In the genomic region with DNA sequence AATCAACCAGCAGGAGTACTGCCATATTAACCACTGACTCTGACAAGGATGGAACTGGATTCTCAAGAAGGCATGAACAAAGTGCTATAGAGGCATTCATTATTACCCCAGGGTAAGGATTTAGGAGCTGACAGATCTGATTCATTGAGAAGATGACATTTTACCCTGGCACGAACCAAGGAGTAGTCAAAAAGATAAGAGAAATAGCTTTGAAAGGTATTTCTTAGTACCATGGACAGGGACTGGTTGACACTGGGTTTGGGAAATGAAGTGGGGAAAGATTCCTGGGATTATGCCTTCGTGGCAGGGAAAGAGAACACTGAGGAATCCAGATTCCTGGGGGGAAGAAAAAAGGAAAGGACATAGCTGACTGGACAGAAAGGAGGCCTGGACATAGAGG, we compare ENCODE assay signal across 25 cellular contexts. TPM values are rescaled to one million over a fixed set of nuclear protein-coding genes. Genes with fewer than 3 reads are reported as not detected.
"Had no signal": no experiment of that assay in that cellular context is flagged by ENCODE, and none has a peak within 500 bp of the region (broad histone marks: within the 10 kb centered on the region; RNA-seq: fewer than 3 reads in every experiment).

No MANE protein-coding gene starts in this region.

- H3K4me3 Mint-ChIP-seq: activated B cell treated with CpG ODN at 0.5 μM for 24 hours; activated CD8-positive, alpha-beta T cell treated with anti-CD3 and anti-CD28 coated beads, Interleukin-2, amount 10 ng/mL, durations not matched to agents 7 days and 5 days; activated naive CD4-positive, alpha-beta T cell treated with anti-CD3 and anti-CD28 coated beads, Interleukin-2, amount 50 U/mL, for 24 hours; brain; naive thymus-derived CD8-positive, alpha-beta T cell had no signal

- H3K9me3 ChIP-seq: colonic mucosa, lower lobe of right lung, neutrophil, tibial nerve, uterus had no signal

- H3K36me3 Mint-ChIP-seq: activated naive CD4-positive, alpha-beta T cell treated with anti-CD3 and anti-CD28 coated beads, Interleukin-2, amount 50 U/mL, for 24 hours; brain; naive thymus-derived CD8-positive, alpha-beta T cell had no signal

- H3K27ac Mint-ChIP-seq: activated B cell treated with CpG ODN at 0.5 μM for 24 hours; activated CD8-positive, alpha-beta T cell treated with anti-CD3 and anti-CD28 coated beads, Interleukin-2, amount 10 ng/mL, durations not matched to agents 7 days and 5 days; activated naive CD4-positive, alpha-beta T cell treated with anti-CD3 and anti-CD28 coated beads, Interleukin-2, amount 50 U/mL, for 24 hours; brain had no signal

- H3K4me3 ChIP-seq: colonic mucosa, lower lobe of right lung, tibial nerve, uterus had no signal

- DNase-seq: activated B cell treated with CpG ODN at 0.5 μM for 24 hours; activated CD4-positive, alpha-beta T cell treated with anti-CD3 and anti-CD28 coated beads for 48 hours; activated CD8-positive, alpha-beta memory T cell treated with anti-CD3 and anti-CD28 coated beads, Interleukin-2, amount 50 U/mL, for 4 hours; activated CD8-positive, alpha-beta T cell treated with anti-CD3 and anti-CD28 coated beads, Interleukin-2, amount 10 ng/mL, durations not matched to agents 7 days and 5 days; activated effector memory CD4-positive, alpha-beta T cell treated with anti-CD3 and anti-CD28 coated beads, Interleukin-2, amount 50 U/mL, for 16 hours; activated T-cell treated with anti-CD3 and anti-CD28 coated beads, Interleukin-2, amount 50 U/mL, for 48 hours; amniotic stem cell; central memory CD4-positive, alpha-beta T cell; colonic mucosa; hippocampal formation; kidney glomerular epithelial cell; lower lobe of right lung; naive thymus-derived CD8-positive, alpha-beta T cell; stimulated activated CD4-positive, alpha-beta T cell treated with anti-CD3 and anti-CD28 coated beads, Interleukin-4, amount 100 ng/mL, for 1 hour; stimulated activated naive CD4-positive, alpha-beta T cell; T-helper 2 cell; uterus had no signal

- H3K9ac ChIP-seq: parathyroid adenoma had no signal

- H3K27ac ChIP-seq: colonic mucosa, lower lobe of right lung, neutrophil, parathyroid adenoma, tibial nerve, uterus had no signal

- H3K79me2 ChIP-seq: parathyroid adenoma had no signal

- H3K4me1 ChIP-seq: colonic mucosa, lower lobe of right lung, parathyroid adenoma, uterus had no signal

- H3K27me3 ChIP-seq: colonic mucosa, uterus had no signal

- H2AFZ ChIP-seq: parathyroid adenoma had no signal

- H3K9me3 Mint-ChIP-seq: activated B cell treated with CpG ODN at 0.5 μM for 24 hours; activated naive CD4-positive, alpha-beta T cell treated with anti-CD3 and anti-CD28 coated beads, Interleukin-2, amount 50 U/mL, for 24 hours; naive thymus-derived CD8-positive, alpha-beta T cell had no signal

- H3K36me3 ChIP-seq: colonic mucosa, lower lobe of right lung, neutrophil, tibial nerve, uterus had no signal

- ATAC-seq: activated CD8-positive, alpha-beta T cell treated with anti-CD3 and anti-CD28 coated beads, Interleukin-2, amount 10 ng/mL, durations not matched to agents 7 days and 5 days; esophagus mucosa; lower lobe of right lung; naive thymus-derived CD8-positive, alpha-beta T cell had no signal

RNA-seq across cellular contexts. Expression of a gene that starts 21.4 kb away (rescaled TPM):
- total RNA-seq: activated B cell treated with CpG ODN at 0.5 μM for 24 hours; activated CD8-positive, alpha-beta T cell treated with anti-CD3 and anti-CD28 coated beads, Interleukin-2, amount 10 ng/mL, durations not matched to agents 7 days and 5 days; colonic mucosa; glomerular endothelial cell; lower lobe of right lung; naive thymus-derived CD8-positive, alpha-beta T cell; subcutaneous adipose tissue; tibial nerve; uterus had no signal
